In genomic region chr12:1115471-1116242, GRCh38 we compare ENCODE assay signal across 1 cellular context.
A peak's percentile ranks its signal among the peaks of the same experiment; 100 is the strongest.
TF ChIP-seq lines count a peak whose summit lies in the region.

No MANE protein-coding gene starts in this region.

TF ChIP-seq in HCT116, 20 proteins besides CTCF, POLR2A, EP300 and RAD21 (continued from another document):
- peak; percentile 91 for TF ChIP-seq FOSL1 (IDR thresholded peaks at IDR 0.05; ENCODE audit: low read depth)
- peak; percentile 62 for TF ChIP-seq CEBPB (IDR thresholded peaks at IDR 0.05; ENCODE audit: low read depth)
- TF ChIP-seq EGR1 (IDR thresholded peaks at IDR 0.05; ENCODE audit: low read depth): 0 out of 2 replicates have a peak, but pooled peaks have one; percentile 25
